8 cellular contexts compared by ENCODE assay signal in genomic region chr1:154974086-154974807, GRCh38. TPM values are rescaled to one million over a fixed set of nuclear protein-coding genes. Genes with fewer than 3 reads are reported as not detected.
DNase-seq lines count a peak whose midpoint lies in the region; ATAC-seq and TF ChIP-seq lines count a peak whose summit lies in the region.

Gene CKS1B, plus strand, starts transcription at chr1:154974681. Its CDS starts 65 bp downstream, at chr1:154974746.

- peaks cover 0 to 8% (median 4%) of the 10 kb centered on the region in 4 donors for H3K36me3 ChIP-seq in right lobe of liver

- CTCF ChIA-PET in CD4-positive, alpha-beta T cell (lab: Charles Lee), result interaction anchor here (0.7 to 10.7 kb wide), 12 partner anchors 10 to 639 kb away, joined by 3 to 71 read pairs (median 4); partner anchors contain the start of genes PBXIP1, PMVK and PYGO2

- no peaks in the 10 kb centered on the region for H3K27me3 ChIP-seq in CD4-positive, alpha-beta T cell (ENCODE audit: control insufficient read depth, insufficient read depth, low read length)
- H3K27me3 ChIP-seq in right lobe of liver, result no peaks in the 10 kb centered on the region

- peak within 1 kb of the TSS; percentile 63 to 83 (median 65) for H3K4me3 ChIP-seq in right lobe of liver

- no peak within 1 kb of the TSS for H3K4me3 Mint-ChIP-seq in CD4-positive, alpha-beta T cell

- no peak for TF ChIP-seq CTCF in CD4-positive, alpha-beta T cell (IDR thresholded peaks at IDR 0.05)
- TF ChIP-seq CTCF in right lobe of liver (IDR thresholded peaks at IDR 0.05), result no peak

- no peaks in the 10 kb centered on the region for H3K9me3 Mint-ChIP-seq in CD4-positive, alpha-beta T cell

- peak; percentile 93 to 98 (median 95) for DNase-seq in CD4-positive, alpha-beta T cell
- DNase-seq in NCI-H774 (lab: John Stamatoyannopoulos, UW) (peak; percentile 100), ecto neural progenitor cell (ENCODE audit: low spot score) (peak; percentile 97), right lobe of liver (peak; percentile 96 to 98 (median 97))
- peak; percentile 95 to 96 for DNase-seq in activated CD4-positive, alpha-beta T cell treated with anti-CD3 and anti-CD28 coated beads, Interleukin-2, amount 50 U/mL, for 4 hours
- peak; percentile 88 to 96 for DNase-seq in stimulated activated CD4-positive, alpha-beta T cell treated with anti-CD3 and anti-CD28 coated beads, Interleukin-4, amount 100 ng/mL, for 4 hours

- no peaks in the 10 kb centered on the region for H3K9me3 ChIP-seq in CD4-positive, alpha-beta T cell (ENCODE audit: control insufficient read depth, low read length)
- no peaks in the 10 kb centered on the region for H3K9me3 ChIP-seq in right lobe of liver

- peak within 1 kb of the TSS; percentile 94 for H3K27ac ChIP-seq in CD4-positive, alpha-beta T cell (ENCODE audit: low read depth, low read length)
- peak within 1 kb of the TSS; percentile 98 to 99 (median 99) for H3K27ac ChIP-seq in right lobe of liver

- H3K36me3 Mint-ChIP-seq in CD4-positive, alpha-beta T cell (ENCODE audit: low read depth), result peaks cover 13% of the 10 kb centered on the region

- no peak within 1 kb of the TSS for H3K27ac Mint-ChIP-seq in CD4-positive, alpha-beta T cell

- intact Hi-C loops in CD4-positive, alpha-beta T cell (cut with DNase I, micrococcal nuclease), result loop anchor here (1.0 to 2.0 kb wide), 5 partner anchors 19 to 43 kb away; partner anchors contain the start of gene PMVK (in 1 of the 2)
- intact Hi-C loops in right lobe of liver (cut with DNase I), result no loop called here

- H3K27me3 Mint-ChIP-seq in CD4-positive, alpha-beta T cell, result no peaks in the 10 kb centered on the region

- peaks cover 26% of the 10 kb centered on the region for H3K4me1 Mint-ChIP-seq in CD4-positive, alpha-beta T cell (ENCODE audit: low read depth)

- whole genome bisulfite sequencing in right lobe of liver (ENCODE audit: insufficient coverage, low coverage, low lambda C conversion rate, missing lambda C conversion rate), result under 1% methylated on average over 36 of the region's 49 CpGs

- POLR2A ChIA-PET in CD4-positive, alpha-beta T cell (lab: Charles Lee), result interaction anchor here (0.9 to 5.6 kb wide), 21 partner anchors 9 to 648 kb away, joined by 3 to 46 read pairs (median 6); partner anchors contain the start of genes ADAM15, FLAD1, PBXIP1 and PMVK

- H3K4me1 ChIP-seq in right lobe of liver, result peaks cover 0 to 38% (median 14%) of the 10 kb centered on the region in 4 donors

- peak; percentile 66 for TF ChIP-seq POLR2A in right lobe of liver (IDR thresholded peaks at IDR 0.05)

- ATAC-seq in CD4-positive, alpha-beta T cell (ENCODE audit: poor library complexity), result peak; percentile 87
- ATAC-seq in GM19438 (IDR thresholded peaks at IDR 0.05; ENCODE audit: low read depth, unreplicated experiment) (peak; percentile 70), HG03571 (IDR thresholded peaks at IDR 0.05; ENCODE audit: unreplicated experiment) (peak; percentile 68), right lobe of liver (peak; percentile 57 to 85 (median 78))

RNA-seq across cellular contexts. Expression of gene CKS1B, which starts in this region (rescaled TPM):
- 1 to 10 TPM; 1.4 to 3.9 TPM for total RNA-seq in CD4-positive, alpha-beta T cell
- total RNA-seq in right lobe of liver, result 10 to 100 TPM; 14.9 to 51.7 (median 23.1) TPM

Comparison
In these comparisons a context has a peak if more than half of its experiments do, and no peak if none do; other contexts are left out.
1. Peak in every context shown above with its lines: DNase-seq, ATAC-seq, H3K4me3 ChIP-seq and H3K27ac ChIP-seq.
2. intact Hi-C loops: an anchor here in CD4-positive, alpha-beta T cell (1.0 to 2.0 kb wide); none called in right lobe of liver.